ENCODE assay signal across 26 cellular contexts in the genomic region with DNA sequence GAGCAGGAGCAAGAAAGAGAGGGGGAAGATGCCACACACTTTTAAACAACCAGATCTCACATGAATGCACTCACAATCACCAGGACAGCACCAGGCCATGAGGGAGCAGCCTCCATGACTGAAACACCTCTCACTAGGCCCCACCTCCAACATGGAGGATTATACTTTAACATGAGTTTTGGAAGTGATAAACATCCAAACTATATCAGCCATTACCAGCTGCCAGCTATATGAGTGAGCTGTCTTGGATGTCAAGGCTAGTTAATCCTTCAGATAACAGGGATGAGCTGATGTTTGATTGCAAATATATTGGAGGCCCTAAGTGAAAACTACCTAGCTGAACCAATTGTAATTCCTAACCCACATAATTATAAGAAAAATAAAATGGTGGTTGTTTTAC.
"Had no signal": no experiment of that assay in that cellular context is flagged by ENCODE, and none has a peak within 500 bp of the region (broad histone marks: within the 10 kb centered on the region; RNA-seq: fewer than 3 reads in every experiment).

No MANE protein-coding gene starts in this region.

- H3K27ac ChIP-seq: brain microvascular endothelial cell, coronary artery, dorsolateral prefrontal cortex, esophagus muscularis mucosa, foreskin keratinocyte, gastrocnemius medialis, WERI-Rb-1 had no signal

- H3K27me3 ChIP-seq: brain microvascular endothelial cell, foreskin keratinocyte, gastrocnemius medialis had no signal

- DNase-seq: activated B cell treated with CpG ODN at 0.5 μM for 24 hours; activated CD4-positive, alpha-beta T cell treated with anti-CD3 and anti-CD28 coated beads for 48 hours; activated CD4-positive, alpha-beta T cell treated with anti-CD3 and anti-CD28 coated beads, Interleukin-2, amount 50 U/mL, for 1 hour; activated CD4-positive, alpha-beta T cell treated with anti-CD3 and anti-CD28 coated beads, Interleukin-2, amount 50 U/mL, for 48 hours; activated CD8-positive, alpha-beta memory T cell treated with anti-CD3 and anti-CD28 coated beads for 24 hours; activated CD8-positive, alpha-beta T cell treated with anti-CD3 and anti-CD28 coated beads for 36 hours; activated effector memory CD4-positive, alpha-beta T cell treated with Interleukin-2 at 50 U/mL for 16 hours; activated gamma-delta T cell treated with Interleukin-2 at 50 U/mL for 16 hours; activated naive CD4-positive, alpha-beta T cell treated with anti-CD3 and anti-CD28 coated beads, Interleukin-2, amount 50 U/mL, for 16 hours; activated naive CD4-positive, alpha-beta T cell treated with Interleukin-2 at 50 U/mL for 16 hours; activated T-cell treated with anti-CD3 and anti-CD28 coated beads, Interleukin-2, amount 50 U/mL, for 4 hours; amniotic stem cell; anterior cingulate cortex; brain microvascular endothelial cell; dorsolateral prefrontal cortex; effector memory CD4-positive, alpha-beta T cell; endodermal cell; foreskin keratinocyte; gastrocnemius medialis; glutamatergic neuron; T-helper 1 cell; T-helper 17 cell; T1000; WERI-Rb-1 had no signal

- H3K36me3 ChIP-seq: brain microvascular endothelial cell, esophagus muscularis mucosa, gastrocnemius medialis, WERI-Rb-1 had no signal

- H3K9me3 ChIP-seq: esophagus muscularis mucosa, gastrocnemius medialis had no signal

- H3K4me3 ChIP-seq: coronary artery, dorsolateral prefrontal cortex, esophagus muscularis mucosa, gastrocnemius medialis had no signal

- H3K4me1 ChIP-seq: esophagus muscularis mucosa, foreskin keratinocyte, gastrocnemius medialis had no signal
